Comparison of ENCODE assay signal across 10 cellular contexts in genomic region chr19:6761053-6761676, GRCh38. TPM values are rescaled to one million over a fixed set of nuclear protein-coding genes. Genes with fewer than 3 reads are reported as not detected.
A peak's percentile ranks its signal among the peaks of the same experiment; 100 is the strongest.
DNase-seq lines count a peak whose midpoint lies in the region; ATAC-seq lines count a peak whose summit lies in the region.
"Had no signal": no experiment of that assay in that cellular context is flagged by ENCODE, and none has a peak within 500 bp of the region (broad histone marks: within the 10 kb centered on the region; RNA-seq: fewer than 3 reads in every experiment).

No MANE protein-coding gene starts in this region.

- ATAC-seq in activated CD8-positive, alpha-beta T cell treated with anti-CD3 and anti-CD28 coated beads, Interleukin-2, amount 10 ng/mL, durations not matched to agents 7 days and 5 days = peak; percentile 42
- ATAC-seq in stimulated activated naive B cell treated with anti-CD40 and anti-IgM and Interleukin-4, amounts not matched to agents 10 μg/mL and 1 μg/mL and 100 μg/mL, for 72 hours (replicated peaks) = peak; percentile 39 to 56
- ATAC-seq: lower lobe of right lung had no signal

- H3K27me3 Mint-ChIP-seq in activated naive CD4-positive, alpha-beta T cell treated with anti-CD3 and anti-CD28 coated beads for 36 hours (ENCODE audit: low read depth) = no peaks in the 10 kb centered on the region
- no peaks in the 10 kb centered on the region for H3K27me3 Mint-ChIP-seq in activated CD8-positive, alpha-beta T cell treated with anti-CD3 and anti-CD28 coated beads, Interleukin-2, amount 10 ng/mL, durations not matched to agents 7 days and 5 days (ENCODE audit: low read depth)
- H3K27me3 Mint-ChIP-seq in stimulated activated naive B cell treated with anti-CD40 and anti-IgM and Interleukin-4, amounts not matched to agents 10 μg/mL and 1 μg/mL and 100 μg/mL, for 72 hours = no peaks in the 10 kb centered on the region

- H3K4me1 Mint-ChIP-seq in activated naive CD4-positive, alpha-beta T cell treated with anti-CD3 and anti-CD28 coated beads for 36 hours (ENCODE audit: low read depth) = peaks cover 21% of the 10 kb centered on the region
- H3K4me1 Mint-ChIP-seq in activated CD8-positive, alpha-beta T cell treated with anti-CD3 and anti-CD28 coated beads, Interleukin-2, amount 10 ng/mL, durations not matched to agents 7 days and 5 days (ENCODE audit: low read depth) = peaks cover 19% of the 10 kb centered on the region
- H3K4me1 Mint-ChIP-seq in stimulated activated naive B cell treated with anti-CD40 and anti-IgM and Interleukin-4, amounts not matched to agents 10 μg/mL and 1 μg/mL and 100 μg/mL, for 72 hours = peaks cover 12 to 18% of the 10 kb centered on the region in 2 donors

- peaks cover 17% of the 10 kb centered on the region for H3K36me3 Mint-ChIP-seq in activated naive CD4-positive, alpha-beta T cell treated with anti-CD3 and anti-CD28 coated beads for 36 hours (ENCODE audit: low read depth)
- peaks cover 32% of the 10 kb centered on the region for H3K36me3 Mint-ChIP-seq in activated CD8-positive, alpha-beta T cell treated with anti-CD3 and anti-CD28 coated beads, Interleukin-2, amount 10 ng/mL, durations not matched to agents 7 days and 5 days (ENCODE audit: low read depth)
- peaks cover 6 to 23% of the 10 kb centered on the region in 2 donors for H3K36me3 Mint-ChIP-seq in stimulated activated naive B cell treated with anti-CD40 and anti-IgM and Interleukin-4, amounts not matched to agents 10 μg/mL and 1 μg/mL and 100 μg/mL, for 72 hours

- CTCF ChIA-PET in activated naive CD4-positive, alpha-beta T cell treated with anti-CD3 and anti-CD28 coated beads for 36 hours (lab: Charles Lee) = interaction anchor here (0.6 kb wide), 1 partner anchor 102 kb away, joined by 5 read pairs; no protein-coding TSS in a partner anchor
- CTCF ChIA-PET in activated CD8-positive, alpha-beta T cell treated with anti-CD3 and anti-CD28 coated beads, Interleukin-2, amount 10 ng/mL, durations not matched to agents 7 days and 5 days (lab: Charles Lee) = interaction anchor here (0.7 to 1.7 kb wide), 4 partner anchors 11 to 129 kb away, joined by 4 to 9 read pairs (median 5); partner anchors contain the start of genes GPR108 and VAV1

- peak; percentile 48 for DNase-seq in activated naive CD4-positive, alpha-beta T cell treated with anti-CD3 and anti-CD28 coated beads for 36 hours
- no peak for DNase-seq in activated naive CD4-positive, alpha-beta T cell (lab: John Stamatoyannopoulos, UW)
- DNase-seq in MV-4-11 (lab: John Stamatoyannopoulos, UW) (peak; percentile 46), NCI-H1092 (lab: John Stamatoyannopoulos, UW) (no peak), activated gamma-delta T cell treated with Interleukin-2 at 50 U/mL for 16 hours (no peak), HK-2 (ENCODE audit: unreplicated experiment) (no peak)
- no peak for DNase-seq in activated CD8-positive, alpha-beta T cell treated with anti-CD3 and anti-CD28 coated beads, Interleukin-2, amount 10 ng/mL, durations not matched to agents 7 days and 5 days
- no peak for DNase-seq in stimulated activated naive B cell treated with anti-CD40 and anti-IgM and Interleukin-4, amounts not matched to agents 10 μg/mL and 1 μg/mL and 100 μg/mL, for 72 hours
- DNase-seq: lower lobe of right lung, RPMI8226 had no signal

- no peaks in the 10 kb centered on the region for H3K9me3 Mint-ChIP-seq in activated naive CD4-positive, alpha-beta T cell treated with anti-CD3 and anti-CD28 coated beads for 36 hours
- no peaks in the 10 kb centered on the region for H3K9me3 Mint-ChIP-seq in activated CD8-positive, alpha-beta T cell treated with anti-CD3 and anti-CD28 coated beads, Interleukin-2, amount 10 ng/mL, durations not matched to agents 7 days and 5 days (ENCODE audit: insufficient read depth)
- H3K9me3 Mint-ChIP-seq in stimulated activated naive B cell treated with anti-CD40 and anti-IgM and Interleukin-4, amounts not matched to agents 10 μg/mL and 1 μg/mL and 100 μg/mL, for 72 hours = no peaks in the 10 kb centered on the region

- intact Hi-C loops in activated naive CD4-positive, alpha-beta T cell treated with anti-CD3 and anti-CD28 coated beads for 36 hours (cut with micrococcal nuclease) = no loop called here

- POLR2A ChIA-PET in activated CD8-positive, alpha-beta T cell treated with anti-CD3 and anti-CD28 coated beads, Interleukin-2, amount 10 ng/mL, durations not matched to agents 7 days and 5 days (lab: Charles Lee) = interaction anchor here (0.6 kb wide), 1 partner anchor 18 kb away, joined by 3 read pairs; no protein-coding TSS in a partner anchor

- no peak overlapping the region for H3K27ac Mint-ChIP-seq in activated naive CD4-positive, alpha-beta T cell treated with anti-CD3 and anti-CD28 coated beads for 36 hours
- no peak overlapping the region for H3K27ac Mint-ChIP-seq in activated CD8-positive, alpha-beta T cell treated with anti-CD3 and anti-CD28 coated beads, Interleukin-2, amount 10 ng/mL, durations not matched to agents 7 days and 5 days
- H3K27ac Mint-ChIP-seq in stimulated activated naive B cell treated with anti-CD40 and anti-IgM and Interleukin-4, amounts not matched to agents 10 μg/mL and 1 μg/mL and 100 μg/mL, for 72 hours = no peak overlapping the region

- H3K4me3 Mint-ChIP-seq in activated naive CD4-positive, alpha-beta T cell treated with anti-CD3 and anti-CD28 coated beads for 36 hours = no peak overlapping the region
- no peak overlapping the region for H3K4me3 Mint-ChIP-seq in activated CD8-positive, alpha-beta T cell treated with anti-CD3 and anti-CD28 coated beads, Interleukin-2, amount 10 ng/mL, durations not matched to agents 7 days and 5 days
- H3K4me3 Mint-ChIP-seq in stimulated activated naive B cell treated with anti-CD40 and anti-IgM and Interleukin-4, amounts not matched to agents 10 μg/mL and 1 μg/mL and 100 μg/mL, for 72 hours = no peak overlapping the region

RNA-seq across cellular contexts. Expression of gene SH2D3A, which starts 6.1 kb away (rescaled TPM):
- 10 to 100 TPM; 23.2 to 24.9 TPM for total RNA-seq in activated naive CD4-positive, alpha-beta T cell treated with anti-CD3 and anti-CD28 coated beads for 36 hours
- total RNA-seq in activated CD8-positive, alpha-beta T cell treated with anti-CD3 and anti-CD28 coated beads, Interleukin-2, amount 10 ng/mL, durations not matched to agents 7 days and 5 days = 10 to 100 TPM; 28.2 to 28.5 TPM

RNA-seq across cellular contexts. Expression of gene VAV1, which starts 11.3 kb away (rescaled TPM):
- 100 to 1,000 TPM in 1 of 2 experiments, 10 to 100 TPM in 1; 93.6 to 103 TPM for total RNA-seq in activated naive CD4-positive, alpha-beta T cell treated with anti-CD3 and anti-CD28 coated beads for 36 hours
- total RNA-seq in activated CD8-positive, alpha-beta T cell treated with anti-CD3 and anti-CD28 coated beads, Interleukin-2, amount 10 ng/mL, durations not matched to agents 7 days and 5 days = 100 to 1,000 TPM; 122 to 125 TPM

RNA-seq across cellular contexts. Expression of gene TRIP10, which starts 21.7 kb away (rescaled TPM):
- total RNA-seq in activated naive CD4-positive, alpha-beta T cell treated with anti-CD3 and anti-CD28 coated beads for 36 hours = 10 to 100 TPM; 56.2 to 61.1 TPM
- 10 to 100 TPM; 13.9 to 15.2 TPM for total RNA-seq in activated CD8-positive, alpha-beta T cell treated with anti-CD3 and anti-CD28 coated beads, Interleukin-2, amount 10 ng/mL, durations not matched to agents 7 days and 5 days

RNA-seq across cellular contexts. Expression of gene GPR108, which starts 23.8 kb away (rescaled TPM):
- total RNA-seq in activated naive CD4-positive, alpha-beta T cell treated with anti-CD3 and anti-CD28 coated beads for 36 hours = 10 to 100 TPM; 54.0 to 59.9 TPM
- total RNA-seq in activated CD8-positive, alpha-beta T cell treated with anti-CD3 and anti-CD28 coated beads, Interleukin-2, amount 10 ng/mL, durations not matched to agents 7 days and 5 days = 10 to 100 TPM; 76.7 to 85.6 TPM

RNA-seq across cellular contexts. Expression of gene C3, which starts 40.7 kb away (rescaled TPM):
- total RNA-seq in activated naive CD4-positive, alpha-beta T cell treated with anti-CD3 and anti-CD28 coated beads for 36 hours = under 1 TPM; 0.81 to 0.94 TPM
- total RNA-seq in activated CD8-positive, alpha-beta T cell treated with anti-CD3 and anti-CD28 coated beads, Interleukin-2, amount 10 ng/mL, durations not matched to agents 7 days and 5 days = 1 to 10 TPM in 1 of 2 experiments, under 1 TPM in 1; 0.52 to 1.2 TPM

Comparison
In these comparisons a context has a peak if more than half of its experiments do, and no peak if none do; other contexts are left out.
1. DNase-seq: peak in activated naive CD4-positive, alpha-beta T cell treated with anti-CD3 and anti-CD28 coated beads for 36 hours (single experiment) and MV-4-11 (single experiment); none in activated naive CD4-positive, alpha-beta T cell (0 of 4), activated CD8-positive, alpha-beta T cell treated with anti-CD3 and anti-CD28 coated beads, Interleukin-2, amount 10 ng/mL, durations not matched to agents 7 days and 5 days (single experiment), stimulated activated naive B cell treated with anti-CD40 and anti-IgM and Interleukin-4, amounts not matched to agents 10 μg/mL and 1 μg/mL and 100 μg/mL, for 72 hours (single experiment), NCI-H1092 (single experiment), activated gamma-delta T cell treated with Interleukin-2 at 50 U/mL for 16 hours (single experiment) and HK-2 (single experiment).